In the genomic region with DNA sequence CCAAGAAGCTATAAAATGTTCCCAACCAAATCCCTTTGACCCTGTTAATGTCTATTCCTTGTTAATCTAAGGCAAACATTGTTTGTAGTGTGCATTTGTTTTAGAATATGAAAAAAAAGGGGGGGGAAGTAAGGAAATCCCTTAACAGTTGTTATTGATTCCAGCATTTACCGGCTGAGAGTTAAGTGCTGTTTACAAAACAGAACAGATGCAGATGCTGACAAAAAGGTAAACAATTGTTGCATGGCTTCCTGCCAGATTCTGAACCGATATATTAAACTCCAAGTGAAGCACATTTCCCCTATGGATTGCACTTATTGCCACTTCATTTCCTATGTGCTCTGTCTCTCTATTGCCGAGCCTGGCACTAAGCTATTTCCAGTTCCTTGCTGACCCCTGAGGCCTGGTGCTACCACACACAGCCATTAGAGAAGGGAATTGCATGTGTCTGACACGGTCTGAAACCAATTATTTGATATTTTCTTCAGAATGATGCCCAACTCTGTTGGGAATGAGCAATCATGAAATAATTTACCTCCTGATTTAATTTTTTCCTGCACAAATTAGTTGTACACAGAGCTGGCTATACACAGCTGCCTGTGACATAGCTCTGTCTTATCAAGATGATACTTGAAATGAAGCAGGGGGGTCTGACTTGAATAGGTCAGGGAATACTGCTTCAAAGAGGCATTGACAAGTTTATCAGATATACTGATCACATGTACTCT, we compare ENCODE assay signal across 25 cellular contexts.
DNase-seq lines count a peak whose midpoint lies in the region; ATAC-seq and TF ChIP-seq lines count a peak whose summit lies in the region.
"Had no signal": no experiment of that assay in that cellular context is flagged by ENCODE, and none has a peak within 500 bp of the region (broad histone marks: within the 10 kb centered on the region; RNA-seq: fewer than 3 reads in every experiment).

No MANE protein-coding gene starts in this region.

- WGBS in body of pancreas, 2 donors = 51 to 59% methylated on average over 4 of the region's 4 CpGs

- no peaks in the 10 kb centered on the region for H3K9me3 ChIP-seq in body of pancreas
- H3K9me3 ChIP-seq: A549, lower lobe of right lung, SJSA1, stomach had no signal

- H3K27me3 Mint-ChIP-seq in mesothelial cell of epicardium (ENCODE audit: low read depth) = no peaks in the 10 kb centered on the region
- H3K27me3 Mint-ChIP-seq: CD4-positive, CD25-positive, alpha-beta regulatory T cell; central memory CD8-positive, alpha-beta T cell; naive B cell; type B pancreatic cell had no signal

- intact Hi-C loops in head of caudate nucleus (cut with DNase I) (no loop called here), body of pancreas (cut with DNase I) (no loop called here)

- H3K4me3 Mint-ChIP-seq in mesothelial cell of epicardium = no peak overlapping the region
- H3K4me3 Mint-ChIP-seq: CD4-positive, CD25-positive, alpha-beta regulatory T cell; central memory CD8-positive, alpha-beta T cell; naive B cell; type B pancreatic cell had no signal

- H3K27me3 ChIP-seq in body of pancreas = no peaks in the 10 kb centered on the region
- H3K27me3 ChIP-seq: SJSA1, stomach had no signal

- TF ChIP-seq CTCF in mesothelial cell of epicardium (IDR thresholded peaks at IDR 0.05; ENCODE audit: unreplicated experiment) = no peak
- TF ChIP-seq CTCF in body of pancreas (IDR thresholded peaks at IDR 0.05) = no peak

- no peak overlapping the region for H3K4me3 ChIP-seq in body of pancreas
- H3K4me3 ChIP-seq: A549, lower lobe of right lung, SJSA1, stomach had no signal

- DNase-seq in NCI-H2196 (lab: John Stamatoyannopoulos, UW; ENCODE audit: unreplicated experiment) (peak; percentile 29), NCI-H2196 treated with DMSO at 0.1 percent for 48 hours (lab: John Stamatoyannopoulos, UW; ENCODE audit: unreplicated experiment) (no peak), NCI-H146 (lab: John Stamatoyannopoulos, UW) (peak; percentile 34), NCI-H82 treated with DMSO at 0.1 percent for 48 hours (lab: John Stamatoyannopoulos, UW; ENCODE audit: unreplicated experiment) (peak; percentile 31), mesothelial cell of epicardium (ENCODE audit: low spot score in 2 of 2, unreplicated experiment in 2 of 2) (no peak), head of caudate nucleus (no peak), body of pancreas (no peak)
- DNase-seq in stimulated activated naive CD4-positive, alpha-beta T cell (lab: John Stamatoyannopoulos, UW) = no peak
- DNase-seq: activated CD4-positive, alpha-beta T cell treated with anti-CD3 and anti-CD28 coated beads for 48 hours; activated CD8-positive, alpha-beta memory T cell treated with anti-CD3 and anti-CD28 coated beads, Interleukin-2, amount 50 U/mL, for 4 hours; activated effector memory CD4-positive, alpha-beta T cell treated with anti-CD3 and anti-CD28 coated beads, Interleukin-2, amount 50 U/mL, for 16 hours; amygdala; CD4-positive, CD25-positive, alpha-beta regulatory T cell; lower lobe of right lung; naive B cell; PC-3; stimulated activated CD4-positive, alpha-beta T cell treated with anti-CD3 and anti-CD28 coated beads, Interleukin-1b, Interleukin-23, amount 100 ng/mL, for 48 hours; stomach had no signal

- peak overlapping the region; percentile 21 for H3K27ac Mint-ChIP-seq in mesothelial cell of epicardium
- H3K27ac Mint-ChIP-seq: CD4-positive, CD25-positive, alpha-beta regulatory T cell; type B pancreatic cell had no signal

- H3K27ac ChIP-seq in body of pancreas = no peak overlapping the region
- H3K27ac ChIP-seq: A549, lower lobe of right lung, parathyroid adenoma, SJSA1, stomach had no signal

- no peaks in the 10 kb centered on the region for H3K4me1 ChIP-seq in body of pancreas
- H3K4me1 ChIP-seq: A549, lower lobe of right lung, SJSA1 had no signal

- H3K4me1 Mint-ChIP-seq in mesothelial cell of epicardium = peaks cover 18% of the 10 kb centered on the region
- H3K4me1 Mint-ChIP-seq: CD4-positive, CD25-positive, alpha-beta regulatory T cell; central memory CD8-positive, alpha-beta T cell; naive B cell had no signal

- no peaks in the 10 kb centered on the region for H3K36me3 ChIP-seq in body of pancreas (replicated peaks in 1 of 2; ENCODE audit: insufficient read depth in 1 of 2, low read depth in 2 of 2)
- H3K36me3 ChIP-seq: lower lobe of right lung, SJSA1, stomach had no signal

- H3K36me3 Mint-ChIP-seq in mesothelial cell of epicardium = no peaks in the 10 kb centered on the region
- H3K36me3 Mint-ChIP-seq: CD4-positive, CD25-positive, alpha-beta regulatory T cell; naive B cell; type B pancreatic cell had no signal

- no peak for TF ChIP-seq POLR2A in body of pancreas (IDR thresholded peaks at IDR 0.05)

- no peaks in the 10 kb centered on the region for H3K9me3 Mint-ChIP-seq in mesothelial cell of epicardium
- H3K9me3 Mint-ChIP-seq: CD4-positive, CD25-positive, alpha-beta regulatory T cell; central memory CD8-positive, alpha-beta T cell; type B pancreatic cell had no signal

- no peak for ATAC-seq in body of pancreas
- ATAC-seq: A549, esophagus mucosa, HCT116, lower lobe of right lung, PC-3 had no signal

Comparison
In these comparisons a context has a peak if more than half of its experiments do, and no peak if none do; other contexts are left out.
1. DNase-seq: peak in NCI-H2196 (single experiment), NCI-H146 (single experiment) and NCI-H82 treated with DMSO at 0.1 percent for 48 hours (single experiment); none in NCI-H2196 treated with DMSO at 0.1 percent for 48 hours (single experiment), mesothelial cell of epicardium (0 of 2), stimulated activated naive CD4-positive, alpha-beta T cell (0 of 6), head of caudate nucleus (0 of 42) and body of pancreas (0 of 4).